36 cellular contexts compared by ENCODE assay signal in the genomic region with DNA sequence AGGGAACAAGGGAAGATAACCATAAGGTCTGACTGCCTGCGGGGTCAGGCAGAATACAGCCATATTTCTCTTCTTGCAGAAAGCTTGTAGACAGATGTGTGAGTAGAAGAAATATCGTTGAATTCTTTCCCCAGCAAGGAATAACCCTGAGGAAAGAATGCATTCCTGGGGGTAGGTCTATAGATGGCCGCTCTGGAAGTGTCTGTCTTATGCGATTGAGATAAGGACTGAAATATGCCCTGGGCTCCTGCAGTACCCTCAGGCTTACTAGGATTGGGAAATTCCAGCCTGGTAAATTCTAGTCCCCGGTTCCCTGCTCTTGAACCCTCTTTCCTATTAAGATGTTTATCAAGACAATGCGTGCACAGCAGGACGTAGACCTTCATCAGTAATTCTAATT. TPM values are rescaled to one million over a fixed set of nuclear protein-coding genes. Genes with fewer than 3 reads are reported as not detected.
"Had no signal": no experiment of that assay in that cellular context is flagged by ENCODE, and none has a peak within 500 bp of the region (broad histone marks: within the 10 kb centered on the region; RNA-seq: fewer than 3 reads in every experiment).

No MANE protein-coding gene starts in this region.

- ATAC-seq: activated CD4-positive, alpha-beta T cell treated with anti-CD3 and anti-CD28 coated beads for 36 hours; activated naive CD4-positive, alpha-beta T cell treated with anti-CD3 and anti-CD28 coated beads, Interleukin-2, amount 50 U/mL, for 72 hours; activated T-cell treated with anti-CD3 and anti-CD28 coated beads, Interleukin-2, amount 50 U/mL, for 72 hours; esophagus mucosa; gastroesophageal sphincter; T-helper 17 cell had no signal

- H3K4me1 ChIP-seq: gastroesophageal sphincter had no signal

- H3K4me3 ChIP-seq: coronary artery, dorsolateral prefrontal cortex, gastroesophageal sphincter had no signal

- DNase-seq: activated CD4-positive, alpha-beta memory T cell treated with anti-CD3 and anti-CD28 coated beads for 36 hours; activated CD4-positive, alpha-beta T cell treated with anti-CD3 and anti-CD28 coated beads for 36 hours; activated CD4-positive, alpha-beta T cell treated with anti-CD3 and anti-CD28 coated beads, Interleukin-2, amount 10 ng/mL, durations not matched to agents 24 days and 14 days; activated CD4-positive, CD25-positive, alpha-beta regulatory T cell; activated CD4-positive, CD25-positive, alpha-beta regulatory T cell treated with anti-CD3 and anti-CD28 coated beads, Interleukin-2, amount 50 U/mL, for 72 hours; activated CD8-positive, alpha-beta memory T cell treated with anti-CD3 and anti-CD28 coated beads, Interleukin-2, amount 50 U/mL, for 48 hours; activated gamma-delta T cell; activated naive CD4-positive, alpha-beta T cell; activated naive CD4-positive, alpha-beta T cell treated with anti-CD3 and anti-CD28 coated beads, Interleukin-2, amount 10 ng/mL, durations not matched to agents 7 days and 5 days; activated naive CD8-positive, alpha-beta T cell treated with anti-CD3 and anti-CD28 coated beads, Interleukin-2, amount 10 ng/mL, durations not matched to agents 7 days and 5 days; activated T-cell treated with anti-CD3 and anti-CD28 coated beads for 4 hours; activated T-cell treated with anti-CD3 and anti-CD28 coated beads, Interleukin-2, amount 50 U/mL, for 24 hours; activated T-cell treated with anti-CD3 and anti-CD28 coated beads, Interleukin-2, amount 50 U/mL, for 72 hours; amniotic stem cell; anterior cingulate cortex; brain microvascular endothelial cell; dorsolateral prefrontal cortex; effector memory CD4-positive, alpha-beta T cell; endodermal cell; foreskin melanocyte; T-helper 1 cell; T-helper 17 cell; T1000; WERI-Rb-1 had no signal

- H3K36me3 ChIP-seq: brain microvascular endothelial cell, gastroesophageal sphincter, WERI-Rb-1 had no signal

- H3K27me3 ChIP-seq: gastroesophageal sphincter had no signal

- H3K27ac ChIP-seq: brain microvascular endothelial cell, coronary artery, dorsolateral prefrontal cortex, gastroesophageal sphincter, WERI-Rb-1 had no signal

RNA-seq across cellular contexts. Expression of gene SST, which starts 15.8 kb away (rescaled TPM):
- total RNA-seq: activated CD4-positive, alpha-beta memory T cell treated with anti-CD3 and anti-CD28 coated beads for 36 hours; activated CD4-positive, alpha-beta T cell treated with anti-CD3 and anti-CD28 coated beads for 36 hours; activated CD4-positive, alpha-beta T cell treated with anti-CD3 and anti-CD28 coated beads, Interleukin-2, amount 10 ng/mL, durations not matched to agents 24 days and 14 days; activated naive CD4-positive, alpha-beta T cell treated with anti-CD3 and anti-CD28 coated beads, Interleukin-2, amount 50 U/mL, for 72 hours; activated naive CD8-positive, alpha-beta T cell treated with anti-CD3 and anti-CD28 coated beads, Interleukin-2, amount 10 ng/mL, durations not matched to agents 7 days and 5 days; activated T-cell treated with anti-CD3 and anti-CD28 coated beads, Interleukin-2, amount 50 U/mL, for 72 hours; bronchial epithelial cell; cardiac septum; endodermal cell; esophagus mucosa; fibroblast of lung; fibroblast of villous mesenchyme; glomerular endothelial cell; T-helper 17 cell had no signal
- polyA plus RNA-seq: fibroblast of lung had no signal

RNA-seq across cellular contexts. Expression of gene RTP2, which starts 16.4 kb away (rescaled TPM):
- total RNA-seq: activated CD4-positive, alpha-beta memory T cell treated with anti-CD3 and anti-CD28 coated beads for 36 hours; activated CD4-positive, alpha-beta T cell treated with anti-CD3 and anti-CD28 coated beads for 36 hours; activated CD4-positive, alpha-beta T cell treated with anti-CD3 and anti-CD28 coated beads, Interleukin-2, amount 10 ng/mL, durations not matched to agents 24 days and 14 days; activated naive CD4-positive, alpha-beta T cell treated with anti-CD3 and anti-CD28 coated beads, Interleukin-2, amount 50 U/mL, for 72 hours; activated naive CD8-positive, alpha-beta T cell treated with anti-CD3 and anti-CD28 coated beads, Interleukin-2, amount 10 ng/mL, durations not matched to agents 7 days and 5 days; activated T-cell treated with anti-CD3 and anti-CD28 coated beads, Interleukin-2, amount 50 U/mL, for 72 hours; astrocyte; bronchial epithelial cell; cardiac septum; cerebellum; dorsolateral prefrontal cortex; endodermal cell; epithelial cell of proximal tubule; esophagus mucosa; fibroblast of lung; fibroblast of villous mesenchyme; gastroesophageal sphincter; glomerular endothelial cell; T-helper 17 cell had no signal
- polyA plus RNA-seq: fibroblast of lung had no signal
